Comparison of ENCODE assay signal across 8 cellular contexts in genomic region chr4:185470503-185471195, GRCh38. TPM values are rescaled to one million over a fixed set of nuclear protein-coding genes. Genes with fewer than 3 reads are reported as not detected.
A peak's percentile ranks its signal among the peaks of the same experiment; 100 is the strongest.
DNase-seq lines count a peak whose midpoint lies in the region; ATAC-seq and TF ChIP-seq lines count a peak whose summit lies in the region.

No MANE protein-coding gene starts in this region.

- no peak overlapping the region for H3K27ac ChIP-seq in DOHH2 (ENCODE audit: low read depth, low read length)
- no peak overlapping the region for H3K27ac ChIP-seq in HCT116 (ENCODE audit: low read depth, low read length)
- H3K27ac ChIP-seq in OCI-LY1 (ENCODE audit: low read depth, low read length, poor library complexity, severe bottlenecking), result peak overlapping the region; percentile 43
- H3K27ac ChIP-seq in trophoblast cell (ENCODE audit: low read depth, low read length), result no peak overlapping the region

- no peak overlapping the region for H2BK5ac ChIP-seq in trophoblast cell (ENCODE audit: low read depth, low read length, poor library complexity)

- H4K20me1 ChIP-seq in DOHH2 (ENCODE audit: control insufficient read depth, insufficient read depth, low read depth, low read length), result no peaks in the 10 kb centered on the region; the same call in 1 of the 2 replicates
- H4K20me1 ChIP-seq in HCT116 (ENCODE audit: insufficient read depth), result no peaks in the 10 kb centered on the region
- H4K20me1 ChIP-seq in OCI-LY1 (ENCODE audit: insufficient read depth, low read length), result no peaks in the 10 kb centered on the region

- no peak for TF ChIP-seq POLR2A in HCT116 (IDR thresholded peaks at IDR 0.05; ENCODE audit: borderline replicate concordance, extremely low read depth, insufficient read depth, insufficient read length)

- intact Hi-C loops in HCT116 (cut with micrococcal nuclease), result loop anchor here (1.0 to 5.0 kb wide), 3 partner anchors 118 to 567 kb away; no protein-coding TSS in a partner anchor
- intact Hi-C loops in left cardiac atrium (cut with DNase I), result loop anchor here (5.0 to 10.0 kb wide), 2 partner anchors 127 to 564 kb away; no protein-coding TSS in a partner anchor

- CTCF ChIA-PET in HCT116 (lab: Charles Lee), result no interaction called here

- H3K79me2 ChIP-seq in DOHH2 (ENCODE audit: control insufficient read depth, low read length) (no peaks in the 10 kb centered on the region), HCT116 (ENCODE audit: insufficient read depth, low read length) (no peaks in the 10 kb centered on the region), OCI-LY1 (ENCODE audit: insufficient read depth, low read length) (no peaks in the 10 kb centered on the region), trophoblast cell (ENCODE audit: control insufficient read depth, insufficient read depth, low read length, poor library complexity) (peaks cover 4% of the 10 kb centered on the region)

- POLR2A ChIA-PET in HCT116 (lab: Charles Lee), result no interaction called here

- no peak overlapping the region for H3K18ac ChIP-seq in trophoblast cell (ENCODE audit: low read length)

- H3K23ac ChIP-seq in trophoblast cell (ENCODE audit: low read length), result no peak overlapping the region

- TSS peak; percentile 88 for BruUV-seq in HCT116 (replicated peaks; lab: Mats Ljungman, UMichigan)

- no peak overlapping the region for H2AK5ac ChIP-seq in trophoblast cell (ENCODE audit: low read length)

- no peak overlapping the region for H2BK12ac ChIP-seq in trophoblast cell (ENCODE audit: low read length)

- H3K4me3 ChIP-seq in DOHH2 (ENCODE audit: low read length), result peak overlapping the region; percentile 77
- H3K4me3 ChIP-seq in HCT116 (replicated peaks in 1 of 2; ENCODE audit: low read depth in 1 of 2, low read length in 2 of 2), result peak overlapping the region; percentile 66 to 71
- H3K4me3 ChIP-seq in OCI-LY1 (ENCODE audit: low read depth, low read length, poor library complexity, severe bottlenecking), result peak overlapping the region; percentile 67
- peak overlapping the region; percentile 68 for H3K4me3 ChIP-seq in trophoblast cell (ENCODE audit: low read depth, low read length)

- WGBS in trophoblast cell (ENCODE audit: extremely low coverage, insufficient coverage, insufficient read length), result no CpG with 5 or more reads among the region's 41 CpGs

- H3K9me2 ChIP-seq in DOHH2 (replicated peaks; ENCODE audit: control insufficient read depth, low read length) (no peaks in the 10 kb centered on the region), HCT116 (ENCODE audit: insufficient read depth) (no peaks in the 10 kb centered on the region), OCI-LY1 (ENCODE audit: low read depth, low read length) (no peaks in the 10 kb centered on the region)

- DNase-seq in HCT116 (ENCODE audit: low read depth, low spot score), result peak; percentile 19
- peak; percentile 10 for DNase-seq in amniotic epithelial cell (ENCODE audit: low read depth)
- peak; percentile 66 for DNase-seq in left cardiac atrium
- DNase-seq in trophoblast cell, result peak; percentile 13 to 58

- H3K9me3 ChIP-seq in DOHH2 (ENCODE audit: control insufficient read depth, insufficient read depth, low read length) (no peaks in the 10 kb centered on the region), HCT116 (ENCODE audit: control insufficient read depth in 1 of 2, insufficient read depth in 1 of 2, low read depth in 1 of 2, low read length in 2 of 2) (no peaks in the 10 kb centered on the region), OCI-LY1 (ENCODE audit: low read length) (no peaks in the 10 kb centered on the region), trophoblast cell (ENCODE audit: insufficient read depth, low read depth, low read length) (no peaks in the 10 kb centered on the region)

- H2BK120ac ChIP-seq in trophoblast cell (ENCODE audit: insufficient read depth, low read length, poor library complexity), result no peak overlapping the region

- H3K79me1 ChIP-seq in trophoblast cell (ENCODE audit: low read length), result no peaks in the 10 kb centered on the region

- TF ChIP-seq RAD21 in HCT116 (IDR thresholded peaks at IDR 0.05; ENCODE audit: low read depth), result no peak

- H2AFZ ChIP-seq in HCT116 (ENCODE audit: low read depth, low read length, poor library complexity, severe bottlenecking), result peak overlapping the region; percentile 50
- H2AFZ ChIP-seq in OCI-LY1 (ENCODE audit: low read length), result no peak overlapping the region
- H2AFZ ChIP-seq in trophoblast cell (ENCODE audit: insufficient read depth, low read length, poor library complexity), result peak overlapping the region; percentile 8

- H3K4me2 ChIP-seq in DOHH2 (ENCODE audit: low read length), result peak overlapping the region; percentile 88
- peak overlapping the region; percentile 89 for H3K4me2 ChIP-seq in HCT116 (ENCODE audit: low read length)
- peak overlapping the region; percentile 85 for H3K4me2 ChIP-seq in OCI-LY1 (ENCODE audit: low read length)
- H3K4me2 ChIP-seq in trophoblast cell (ENCODE audit: low read length), result peak overlapping the region; percentile 76

- no peak overlapping the region for H4K12ac ChIP-seq in trophoblast cell (ENCODE audit: low read depth, low read length)

- RAD21 ChIA-PET in HCT116 (lab: Charles Lee; ENCODE audit: low non-redundant PET in 1 of 2, low total read pairs in 2 of 2, uncharacterized antibody in 2 of 2, unreplicated experiment in 2 of 2), result no interaction called here

- peaks cover 15% of the 10 kb centered on the region for H3K4me1 ChIP-seq in DOHH2 (ENCODE audit: control insufficient read depth, low read length)
- H3K4me1 ChIP-seq in HCT116 (ENCODE audit: control insufficient read depth in 1 of 2, insufficient read depth in 2 of 2, low read length in 2 of 2), result peaks cover 2 to 12% of the 10 kb centered on the region in 2 experiments; a peak in 3 of 4 replicates
- H3K4me1 ChIP-seq in OCI-LY1 (ENCODE audit: insufficient read depth, low read length, severe bottlenecking), result peaks cover 26% of the 10 kb centered on the region
- H3K4me1 ChIP-seq in trophoblast cell (ENCODE audit: control insufficient read depth in 1 of 2, insufficient read depth in 2 of 2, low read length in 2 of 2), result peaks cover 3 to 4% of the 10 kb centered on the region in 2 experiments

- ATAC-seq in HCT116 (peak; percentile 26), left cardiac atrium (peak in 1 of 2 donors; percentile 4), GM21786 (IDR thresholded peaks at IDR 0.05; ENCODE audit: unreplicated experiment) (no peak), GM18519 (IDR thresholded peaks at IDR 0.05; ENCODE audit: low FRiP score, unreplicated experiment) (no peak)

- H3K27me3 ChIP-seq in DOHH2 (ENCODE audit: control insufficient read depth, low read length), result peaks cover 41% of the 10 kb centered on the region
- no peaks in the 10 kb centered on the region for H3K27me3 ChIP-seq in HCT116 (ENCODE audit: insufficient read depth, low read length)
- H3K27me3 ChIP-seq in OCI-LY1 (ENCODE audit: insufficient read depth, low read length), result no peaks in the 10 kb centered on the region; the same call in 1 of the 2 replicates
- peaks cover 3% of the 10 kb centered on the region for H3K27me3 ChIP-seq in trophoblast cell (ENCODE audit: insufficient read depth, low read length)

- no peak overlapping the region for H4K8ac ChIP-seq in trophoblast cell (ENCODE audit: low read depth, low read length)

- TF ChIP-seq CTCF in DOHH2 (IDR thresholded peaks at IDR 0.05; ENCODE audit: low read depth, low read length, poor library complexity, severe bottlenecking), result no peak
- TF ChIP-seq CTCF in HCT116 (IDR thresholded peaks at IDR 0.05 in 2 of 3, conservative IDR thresholded peaks at IDR 0.05 in 1 of 3; ENCODE audit: borderline replicate concordance in 1 of 3, insufficient read depth in 1 of 3, low read depth in 2 of 3, low read length in 2 of 3), result no peak
- no peak for TF ChIP-seq CTCF in OCI-LY1 (IDR thresholded peaks at IDR 0.05; ENCODE audit: low read length)

- H4K91ac ChIP-seq in trophoblast cell (ENCODE audit: low read depth, low read length), result no peak overlapping the region

- H3K36me3 ChIP-seq in DOHH2 (ENCODE audit: control insufficient read depth, low read length) (no peaks in the 10 kb centered on the region), HCT116 (ENCODE audit: control insufficient read depth in 1 of 2, insufficient read depth in 2 of 2, low read length in 2 of 2) (no peaks in the 10 kb centered on the region), OCI-LY1 (ENCODE audit: insufficient read depth, low read length) (no peaks in the 10 kb centered on the region), trophoblast cell (ENCODE audit: control insufficient read depth in 1 of 2, insufficient read depth in 2 of 2, low read length in 2 of 2) (no peaks in the 10 kb centered on the region)

- H3K14ac ChIP-seq in trophoblast cell (ENCODE audit: low read length), result no peak overlapping the region

- no peak overlapping the region for H3K4ac ChIP-seq in trophoblast cell (ENCODE audit: low read depth, low read length)

- H3F3A ChIP-seq in DOHH2 (ENCODE audit: control insufficient read depth, insufficient read depth), result peaks cover 8% of the 10 kb centered on the region; the same call in 1 of the 2 replicates
- no peaks in the 10 kb centered on the region; the same call in 1 of the 2 replicates for H3F3A ChIP-seq in OCI-LY1 (ENCODE audit: insufficient read depth, low read length)

- H3K9ac ChIP-seq in HCT116 (ENCODE audit: low read length) (peak overlapping the region; percentile 62), OCI-LY1 (ENCODE audit: low read length) (peak overlapping the region; percentile 55), trophoblast cell (ENCODE audit: low read length) (no peak overlapping the region)

TF ChIP-seq in HCT116, 20 proteins besides CTCF, POLR2A, EP300 and RAD21 (continues in another document):
- TF ChIP-seq EGR1 (IDR thresholded peaks at IDR 0.05; ENCODE audit: low read depth) (no peak), ATF3 (IDR thresholded peaks at IDR 0.05) (no peak)

RNA-seq across cellular contexts. Expression of gene CCDC110, which starts 0.9 kb away (rescaled TPM):
- 2.7 TPM for total RNA-seq in HCT116 (2021; ENCODE audit: unreplicated experiment)
- polyA plus RNA-seq in HCT116 (2012), result 1.6 and 2.0 TPM in 2 replicates
- 1 to 10 TPM; 1.6 to 2.0 TPM for total RNA-seq in left cardiac atrium
- polyA plus RNA-seq in trophoblast cell (2013), result 0.58 and 0.82 TPM in 2 replicates

RNA-seq across cellular contexts. Expression of gene UFSP2, which starts 44.9 kb away (rescaled TPM):
- 29.4 TPM for total RNA-seq in HCT116 (2021; ENCODE audit: unreplicated experiment)
- polyA plus RNA-seq in HCT116 (2012), result 25.7 and 32.2 TPM in 2 replicates
- 10 to 100 TPM; 37.0 to 43.0 TPM for total RNA-seq in left cardiac atrium
- 18.6 and 18.8 TPM in 2 replicates for polyA plus RNA-seq in trophoblast cell (2013)

Comparison
In these comparisons a context has a peak if more than half of its experiments do, and no peak if none do; other contexts are left out.
1. DNase-seq: peak in every context shown above with its lines; median percentile 66 in left cardiac atrium; 36 in trophoblast cell; 19 in HCT116; 10 in amniotic epithelial cell.